In the genomic region with DNA sequence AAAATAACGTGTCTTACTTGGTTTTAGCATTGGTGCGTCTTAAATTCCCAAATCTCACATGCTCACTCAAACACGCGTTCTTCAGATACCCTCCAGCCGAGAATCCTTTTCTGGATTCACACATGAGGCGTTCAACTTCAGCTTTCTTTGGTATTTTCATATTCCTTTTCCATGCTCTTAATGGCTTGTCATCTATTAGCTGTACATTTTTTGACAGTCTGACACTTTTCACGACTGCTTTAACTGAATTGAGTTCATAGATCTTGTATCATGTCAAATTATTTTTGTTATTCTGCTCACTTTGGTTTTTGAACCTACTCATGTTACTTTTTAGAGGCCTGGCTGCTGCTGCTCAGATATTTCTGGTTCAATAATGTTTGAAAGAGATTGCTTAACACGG, we compare ENCODE assay signal across 26 cellular contexts. TPM values are rescaled to one million over a fixed set of nuclear protein-coding genes. Genes with fewer than 3 reads are reported as not detected.
DNase-seq lines count a peak whose midpoint lies in the region; ATAC-seq and TF ChIP-seq lines count a peak whose summit lies in the region.
"Had no signal": no experiment of that assay in that cellular context is flagged by ENCODE, and none has a peak within 500 bp of the region (broad histone marks: within the 10 kb centered on the region; RNA-seq: fewer than 3 reads in every experiment).

No MANE protein-coding gene starts in this region.

- H3K36me3 ChIP-seq in esophagus squamous epithelium, result no peaks in the 10 kb centered on the region
- H3K36me3 ChIP-seq: vagina had no signal

- H3K4me1 ChIP-seq in esophagus squamous epithelium, result peaks cover 0 to 14% (median 4%) of the 10 kb centered on the region in 3 donors
- H3K4me1 ChIP-seq: A549, vagina had no signal

- no peaks in the 10 kb centered on the region for H3K9me3 ChIP-seq in esophagus squamous epithelium
- H3K9me3 ChIP-seq: A549, vagina had no signal

- 82 to 84% methylated on average over 8 of the region's 8 CpGs for whole genome bisulfite sequencing in esophagus squamous epithelium, 2 donors

- H3K9me3 Mint-ChIP-seq in activated naive CD8-positive, alpha-beta T cell (ENCODE audit: low read depth), result no peaks in the 10 kb centered on the region
- no peaks in the 10 kb centered on the region for H3K9me3 Mint-ChIP-seq in activated naive CD8-positive, alpha-beta T cell treated with anti-CD3 and anti-CD28 coated beads for 36 hours
- H3K9me3 Mint-ChIP-seq in natural killer cell treated with Interleukin-12 subunit alpha and Interleukin-12 subunit beta and Interleukin-15 and Interleukin-18, amount 100 ng/mL, for 72 hours, result no peaks in the 10 kb centered on the region
- H3K9me3 Mint-ChIP-seq: activated T-helper 2 cell treated with anti-CD3 and anti-CD28 coated beads, Interferon-gamma antibody, Interleukin-2, Interleukin-4, amounts not matched to agents 10 μg/mL and 5 μg/mL and 100 μg/mL, durations not matched to agents 14 hours and 24 hours and 36 hours; neural crest cell; stimulated activated naive CD8-positive, alpha-beta T cell treated with anti-CD3 and anti-CD28 coated beads, Interleukin-15, Interleukin-2, amounts not matched to agents 100 ng/mL and 50 ng/mL, for 24 hours had no signal

- H3K27ac Mint-ChIP-seq in activated naive CD8-positive, alpha-beta T cell, result peak overlapping the region; percentile 50
- no peak overlapping the region for H3K27ac Mint-ChIP-seq in activated naive CD8-positive, alpha-beta T cell treated with anti-CD3 and anti-CD28 coated beads for 36 hours
- H3K27ac Mint-ChIP-seq in natural killer cell treated with Interleukin-12 subunit alpha and Interleukin-12 subunit beta and Interleukin-15 and Interleukin-18, amount 100 ng/mL, for 72 hours, result peak overlapping the region; percentile 59 to 71
- H3K27ac Mint-ChIP-seq: activated T-helper 2 cell treated with anti-CD3 and anti-CD28 coated beads, Interferon-gamma antibody, Interleukin-2, Interleukin-4, amounts not matched to agents 10 μg/mL and 5 μg/mL and 100 μg/mL, durations not matched to agents 14 hours and 24 hours and 36 hours; WTC11 had no signal

- peaks cover 52% of the 10 kb centered on the region for H3K4me1 Mint-ChIP-seq in activated naive CD8-positive, alpha-beta T cell (ENCODE audit: low read depth)
- H3K4me1 Mint-ChIP-seq in activated naive CD8-positive, alpha-beta T cell treated with anti-CD3 and anti-CD28 coated beads for 36 hours, result peaks cover 38% of the 10 kb centered on the region
- H3K4me1 Mint-ChIP-seq in natural killer cell treated with Interleukin-12 subunit alpha and Interleukin-12 subunit beta and Interleukin-15 and Interleukin-18, amount 100 ng/mL, for 72 hours (ENCODE audit: low read depth in 2 of 2), result peaks cover 49 to 68% of the 10 kb centered on the region in 2 donors
- H3K4me1 Mint-ChIP-seq: neural crest cell had no signal

- H3K4me3 ChIP-seq in esophagus squamous epithelium, result no peak overlapping the region
- no peak overlapping the region for H3K4me3 ChIP-seq in coronary artery
- H3K4me3 ChIP-seq: A549, vagina had no signal

- TF ChIP-seq CTCF in esophagus squamous epithelium (IDR thresholded peaks at IDR 0.05), result no peak
- no peak for TF ChIP-seq CTCF in coronary artery (IDR thresholded peaks at IDR 0.05)

- DNase-seq in activated naive CD8-positive, alpha-beta T cell treated with anti-CD3 and anti-CD28 coated beads for 36 hours, result no peak
- DNase-seq in caudate nucleus (lab: John Stamatoyannopoulos, UW), result peak in 2 of 61 donors; percentile 26 to 68
- no peak for DNase-seq in natural killer cell treated with Interleukin-12 subunit alpha and Interleukin-12 subunit beta and Interleukin-15 and Interleukin-18, amount 100 ng/mL, for 72 hours (ENCODE audit: low spot score)
- DNase-seq in stimulated activated naive CD4-positive, alpha-beta T cell treated with Interleukin-2 at 50 U/mL for 16 hours (lab: John Stamatoyannopoulos, UW), result no peak
- DNase-seq in esophagus squamous epithelium (lab: John Stamatoyannopoulos, UW), result no peak
- no peak for DNase-seq in coronary artery (ENCODE audit: low spot score)
- DNase-seq in SKM-1 treated with dmso at 0.1 percent for 144 hours (lab: John Stamatoyannopoulos, UW; ENCODE audit: unreplicated experiment), result no peak
- DNase-seq: AML-193; kidney; midbrain; NCI-H1092; NCI-H1930; NCI-H524 treated with DMSO at 0.1 percent for 48 hours; NK-92 treated with Interleukin-12 subunit alpha and Interleukin-12 subunit beta, amount 100 ng/mL, for 24 hours; PC-3; Right ventricle myocardium superior; stimulated activated CD4-positive, alpha-beta T cell treated with anti-CD3 and anti-CD28 coated beads, Interleukin-4, amount 100 ng/mL, for 24 hours had no signal

- H3K4me3 Mint-ChIP-seq in activated naive CD8-positive, alpha-beta T cell, result no peak overlapping the region
- no peak overlapping the region for H3K4me3 Mint-ChIP-seq in activated naive CD8-positive, alpha-beta T cell treated with anti-CD3 and anti-CD28 coated beads for 36 hours
- H3K4me3 Mint-ChIP-seq in natural killer cell treated with Interleukin-12 subunit alpha and Interleukin-12 subunit beta and Interleukin-15 and Interleukin-18, amount 100 ng/mL, for 72 hours, result peak overlapping the region; percentile 32
- H3K4me3 Mint-ChIP-seq: neural crest cell; stimulated activated naive CD8-positive, alpha-beta T cell treated with anti-CD3 and anti-CD28 coated beads, Interleukin-15, Interleukin-2, amounts not matched to agents 100 ng/mL and 50 ng/mL, for 24 hours; WTC11 had no signal

- H3K27ac ChIP-seq in caudate nucleus (ENCODE audit: low read depth, low read length) (peak overlapping the region; percentile 85), esophagus squamous epithelium (no peak overlapping the region), coronary artery (no peak overlapping the region)
- H3K27ac ChIP-seq: A549, epithelial cell of prostate, vagina had no signal

- no peak for ATAC-seq in natural killer cell treated with Interleukin-12 subunit alpha and Interleukin-12 subunit beta and Interleukin-15 and Interleukin-18, amount 100 ng/mL, for 72 hours
- ATAC-seq: PC-3, sciatic nerve, WTC11 had no signal

- H3K27me3 Mint-ChIP-seq in activated naive CD8-positive, alpha-beta T cell, result no peaks in the 10 kb centered on the region
- no peaks in the 10 kb centered on the region for H3K27me3 Mint-ChIP-seq in activated naive CD8-positive, alpha-beta T cell treated with anti-CD3 and anti-CD28 coated beads for 36 hours
- H3K27me3 Mint-ChIP-seq in natural killer cell treated with Interleukin-12 subunit alpha and Interleukin-12 subunit beta and Interleukin-15 and Interleukin-18, amount 100 ng/mL, for 72 hours, result no peaks in the 10 kb centered on the region
- H3K27me3 Mint-ChIP-seq: stimulated activated naive CD8-positive, alpha-beta T cell treated with anti-CD3 and anti-CD28 coated beads, Interleukin-15, Interleukin-2, amounts not matched to agents 100 ng/mL and 50 ng/mL, for 24 hours had no signal

- no peak for TF ChIP-seq POLR2A in esophagus squamous epithelium (IDR thresholded peaks at IDR 0.05)

- H3K36me3 Mint-ChIP-seq in activated naive CD8-positive, alpha-beta T cell, result peaks cover 16% of the 10 kb centered on the region
- H3K36me3 Mint-ChIP-seq in activated naive CD8-positive, alpha-beta T cell treated with anti-CD3 and anti-CD28 coated beads for 36 hours, result peaks cover 30% of the 10 kb centered on the region
- peaks cover 18% of the 10 kb centered on the region for H3K36me3 Mint-ChIP-seq in natural killer cell treated with Interleukin-12 subunit alpha and Interleukin-12 subunit beta and Interleukin-15 and Interleukin-18, amount 100 ng/mL, for 72 hours
- H3K36me3 Mint-ChIP-seq: WTC11 had no signal

- H3K27me3 ChIP-seq in esophagus squamous epithelium, result no peaks in the 10 kb centered on the region
- H3K27me3 ChIP-seq: vagina had no signal

- intact Hi-C loops in esophagus squamous epithelium (cut with DNase I), result no loop called here

RNA-seq across cellular contexts. Expression of a gene that starts 59.0 kb away (rescaled TPM):
- 10 to 100 TPM; 38.7 to 41.8 TPM for total RNA-seq in activated naive CD8-positive, alpha-beta T cell treated with anti-CD3 and anti-CD28 coated beads for 36 hours
- total RNA-seq in natural killer cell treated with Interleukin-12 subunit alpha and Interleukin-12 subunit beta and Interleukin-15 and Interleukin-18, amount 100 ng/mL, for 72 hours, result 100 to 1,000 TPM; 136 to 155 TPM
- 10 to 100 TPM in 2 of 4 donors, 1 to 10 TPM in 2; 2.2 to 36.0 (median 10.2) TPM for total RNA-seq in esophagus squamous epithelium
